8 cellular contexts compared by ENCODE assay signal in genomic region chr11:75562836-75563484, GRCh38. TPM values are rescaled to one million over a fixed set of nuclear protein-coding genes. Genes with fewer than 3 reads are reported as not detected.
DNase-seq lines count a peak whose midpoint lies in the region; ATAC-seq and TF ChIP-seq lines count a peak whose summit lies in the region.

No MANE protein-coding gene starts in this region.

- H3K4me3 Mint-ChIP-seq in activated CD4-positive, alpha-beta memory T cell treated with anti-CD3 and anti-CD28 coated beads, Interleukin-2, amount 10 ng/mL, durations not matched to agents 7 days and 5 days: peak overlapping the region; percentile 99

- peaks cover 2 to 33% (median 24%) of the 10 kb centered on the region in 9 donors for H3K36me3 ChIP-seq in heart left ventricle

- H3K4me1 Mint-ChIP-seq in activated CD4-positive, alpha-beta memory T cell treated with anti-CD3 and anti-CD28 coated beads, Interleukin-2, amount 10 ng/mL, durations not matched to agents 7 days and 5 days: peaks cover 33% of the 10 kb centered on the region

- no peaks in the 10 kb centered on the region for H3K9me3 ChIP-seq in heart left ventricle

- peak overlapping the region; percentile 93 for H3K27ac Mint-ChIP-seq in activated CD4-positive, alpha-beta memory T cell treated with anti-CD3 and anti-CD28 coated beads, Interleukin-2, amount 10 ng/mL, durations not matched to agents 7 days and 5 days

- ATAC-seq in HG03097 (IDR thresholded peaks at IDR 0.05; ENCODE audit: low FRiP score, unreplicated experiment): peak; percentile 7
- peak; percentile 3 to 59 (median 18) for ATAC-seq in heart left ventricle

- intact Hi-C loops in heart left ventricle (cut with DNase I): loop anchor here in 1 of 10 donors (1.0 kb wide), 1 partner anchor 9 kb away; no protein-coding TSS in a partner anchor

- CTCF ChIA-PET in activated CD4-positive, alpha-beta memory T cell treated with anti-CD3 and anti-CD28 coated beads, Interleukin-2, amount 10 ng/mL, durations not matched to agents 7 days and 5 days (lab: Charles Lee): interaction anchor here (0.6 to 1.6 kb wide), 2 partner anchors 21 to 174 kb away, joined by 3 to 4 read pairs; no protein-coding TSS in a partner anchor

- TF ChIP-seq POLR2A in heart left ventricle (IDR thresholded peaks at IDR 0.05): no peak

- H3K9me3 Mint-ChIP-seq in activated CD4-positive, alpha-beta memory T cell treated with anti-CD3 and anti-CD28 coated beads, Interleukin-2, amount 10 ng/mL, durations not matched to agents 7 days and 5 days: no peaks in the 10 kb centered on the region

- H3K4me1 ChIP-seq in heart left ventricle: peaks cover 14 to 90% (median 74%) of the 10 kb centered on the region in 12 donors

- DNase-seq in ACHN (peak; percentile 49), heart left ventricle (peak; percentile 63 to 81 (median 78)), pulmonary artery endothelial cell (ENCODE audit: low read depth, low spot score) (peak; percentile 43), cerebellar cortex (ENCODE audit: low spot score) (no peak), middle frontal gyrus (ENCODE audit: extremely low spot score, low spot score) (no peak)
- no peak for DNase-seq in activated CD4-positive, alpha-beta memory T cell treated with anti-CD3 and anti-CD28 coated beads, Interleukin-2, amount 10 ng/mL, durations not matched to agents 7 days and 5 days
- DNase-seq in stimulated activated CD4-positive, alpha-beta T cell treated with anti-CD3 and anti-CD28 coated beads, Interleukin-2, amount 100 ng/mL, for 24 hours: no peak

- WGBS in heart left ventricle, 4 donors: 1 to 6% (median 2%) methylated on average over 16 of the region's 16 CpGs

- peak overlapping the region; percentile 46 to 98 (median 86) for H3K4me3 ChIP-seq in heart left ventricle

- peak overlapping the region; percentile 93 to 100 (median 99) for H3K27ac ChIP-seq in heart left ventricle

- H3K36me3 Mint-ChIP-seq in activated CD4-positive, alpha-beta memory T cell treated with anti-CD3 and anti-CD28 coated beads, Interleukin-2, amount 10 ng/mL, durations not matched to agents 7 days and 5 days (ENCODE audit: low read depth): no peaks in the 10 kb centered on the region

- POLR2A ChIA-PET in activated CD4-positive, alpha-beta memory T cell treated with anti-CD3 and anti-CD28 coated beads, Interleukin-2, amount 10 ng/mL, durations not matched to agents 7 days and 5 days (lab: Charles Lee): interaction anchor here (1.3 to 2.7 kb wide), 6 partner anchors 8 to 288 kb away, joined by 3 to 20 read pairs (median 8); no protein-coding TSS in a partner anchor

- TF ChIP-seq CTCF in heart left ventricle (IDR thresholded peaks at IDR 0.05): no peak

- no peaks in the 10 kb centered on the region for H3K27me3 ChIP-seq in heart left ventricle

- no peaks in the 10 kb centered on the region for H3K27me3 Mint-ChIP-seq in activated CD4-positive, alpha-beta memory T cell treated with anti-CD3 and anti-CD28 coated beads, Interleukin-2, amount 10 ng/mL, durations not matched to agents 7 days and 5 days

- in situ Hi-C loops in ACHN (cut with HindIII; ENCODE audit: low pct_ligation_motif_present, low pct_unique_long_range_greater_than_20kb, low sequenced_read_pairs): no loop called here

RNA-seq across cellular contexts. Expression of gene SERPINH1, which starts 0.9 kb away (rescaled TPM):
- 10 to 100 TPM; 12.2 to 13.3 TPM for total RNA-seq in activated CD4-positive, alpha-beta memory T cell treated with anti-CD3 and anti-CD28 coated beads, Interleukin-2, amount 10 ng/mL, durations not matched to agents 7 days and 5 days
- total RNA-seq in heart left ventricle: 100 to 1,000 TPM in 3 of 9 donors, 10 to 100 TPM in 6; 35.7 to 211 (median 71.8) TPM
- polyA plus RNA-seq in heart left ventricle: 100 to 1,000 TPM in 1 of 2 donors, 10 to 100 TPM in 1; 32.5 to 190 TPM
- total RNA-seq in pulmonary artery endothelial cell: 426 and 732 TPM in 2 replicates

RNA-seq across cellular contexts. Expression of gene GDPD5, which starts 37.2 kb away (rescaled TPM):
- 100 to 1,000 TPM; 107 to 109 TPM for total RNA-seq in activated CD4-positive, alpha-beta memory T cell treated with anti-CD3 and anti-CD28 coated beads, Interleukin-2, amount 10 ng/mL, durations not matched to agents 7 days and 5 days
- total RNA-seq in heart left ventricle (10 to 100 TPM in 2 of 9 donors, 1 to 10 TPM in 7; 2.0 to 12.5 (median 5.1) TPM), pulmonary artery endothelial cell (17.5 and 42.6 TPM in 2 replicates)
- 1 to 10 TPM; 4.0 to 4.8 TPM for polyA plus RNA-seq in heart left ventricle

Comparison
In these comparisons a context has a peak if more than half of its experiments do, and no peak if none do; other contexts are left out.
1. DNase-seq: peak in ACHN (single experiment), heart left ventricle (5 of 5) and pulmonary artery endothelial cell (single experiment); none in activated CD4-positive, alpha-beta memory T cell treated with anti-CD3 and anti-CD28 coated beads, Interleukin-2, amount 10 ng/mL, durations not matched to agents 7 days and 5 days (single experiment), cerebellar cortex (single experiment), middle frontal gyrus (single experiment) and stimulated activated CD4-positive, alpha-beta T cell treated with anti-CD3 and anti-CD28 coated beads, Interleukin-2, amount 100 ng/mL, for 24 hours (0 of 2).